8 cellular contexts compared by ENCODE assay signal in the genomic region with DNA sequence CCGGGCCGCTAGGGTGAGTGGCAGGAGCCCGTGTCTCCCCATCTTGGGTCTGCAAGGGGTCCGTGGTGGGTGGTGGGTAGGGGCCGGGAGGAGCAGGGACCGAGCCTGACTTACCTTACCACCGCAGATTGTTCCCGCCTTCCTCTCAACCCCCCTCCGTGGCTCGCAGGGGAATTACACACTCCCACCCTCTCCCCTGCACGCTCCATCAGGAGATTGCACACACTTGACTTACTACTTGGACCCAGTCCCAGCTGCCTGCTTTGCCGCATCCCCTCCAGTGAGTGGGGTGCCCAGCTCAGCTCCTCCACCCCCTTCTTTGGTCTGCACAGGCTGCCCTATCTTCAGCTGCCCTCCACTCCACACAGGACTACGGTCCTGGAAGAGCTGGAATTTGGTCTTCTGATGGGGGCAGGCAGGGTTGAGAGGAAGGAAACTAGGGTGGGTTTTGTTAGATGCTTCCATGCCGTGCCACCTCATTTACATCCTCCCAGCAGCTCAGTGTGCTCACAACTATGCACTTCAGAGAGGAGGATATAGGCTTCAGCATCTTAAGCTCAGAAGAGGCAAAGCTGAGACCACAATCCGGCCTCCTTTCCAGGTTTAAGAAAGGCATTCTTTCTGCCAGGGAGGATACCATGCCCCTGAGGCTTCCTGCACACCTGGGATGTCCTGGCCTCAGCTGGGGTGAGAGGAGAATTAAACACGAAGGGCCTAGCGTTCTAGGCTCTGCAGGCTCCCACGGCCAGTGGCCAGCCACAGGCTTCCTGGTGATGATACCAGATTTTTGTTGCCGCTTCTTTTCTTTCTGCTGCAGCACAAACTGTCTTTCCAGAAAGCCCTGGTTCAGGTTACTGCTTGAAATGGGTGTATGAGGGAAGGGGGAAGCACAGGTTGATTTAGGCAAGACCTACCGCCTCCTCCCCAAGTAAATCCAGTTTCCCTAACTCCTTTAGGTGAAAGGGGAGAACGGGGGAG. TPM values are rescaled to one million over a fixed set of nuclear protein-coding genes. Genes with fewer than 3 reads are reported as not detected.
A peak's percentile ranks its signal among the peaks of the same experiment; 100 is the strongest.
DNase-seq lines count a peak whose midpoint lies in the region; ATAC-seq and TF ChIP-seq lines count a peak whose summit lies in the region.

No MANE protein-coding gene starts in this region.

- H3K36me3 ChIP-seq in BLaER1 treated with 17β-estradiol and CSF1 and Interleukin-3, amounts not matched to agents 10 nM and 100 nM: no peaks in the 10 kb centered on the region
- H3K36me3 ChIP-seq in muscle layer of duodenum (ENCODE audit: control insufficient read depth in 1 of 2, insufficient read depth in 2 of 2, low read length in 2 of 2): no peaks in the 10 kb centered on the region

- H3K9me3 ChIP-seq in BLaER1 treated with 17β-estradiol and CSF1 and Interleukin-3, amounts not matched to agents 10 nM and 100 nM (replicated peaks in 1 of 11): no peaks in the 10 kb centered on the region
- no peaks in the 10 kb centered on the region for H3K9me3 ChIP-seq in muscle layer of duodenum (ENCODE audit: control insufficient read depth in 1 of 2, low read length in 2 of 2)

- H4K20me1 ChIP-seq in BLaER1 treated with 17β-estradiol and CSF1 and Interleukin-3, amounts not matched to agents 10 nM and 100 nM: peaks cover 0 to 55% (median 34%) of the 10 kb centered on the region in 11 experiments; a peak in 17 of 22 replicates

- peaks cover 65% of the 10 kb centered on the region for H3K4me1 Mint-ChIP-seq in brain

- no peaks in the 10 kb centered on the region for H3K9me3 Mint-ChIP-seq in brain

- peak overlapping the region; percentile 77 to 90 (median 82) for H3K4me3 Mint-ChIP-seq in brain

- no peaks in the 10 kb centered on the region for H3K36me3 Mint-ChIP-seq in brain

- H3K4me2 ChIP-seq in BLaER1 treated with 17β-estradiol and CSF1 and Interleukin-3, amounts not matched to agents 10 nM and 100 nM: peak overlapping the region; percentile 95 to 100 (median 98); a peak in 21 of 22 replicates

- H3K27me3 ChIP-seq in BLaER1 treated with 17β-estradiol and CSF1 and Interleukin-3, amounts not matched to agents 10 nM and 100 nM: peaks cover 28 to 37% (median 33%) of the 10 kb centered on the region in 11 experiments
- no peaks in the 10 kb centered on the region for H3K27me3 ChIP-seq in muscle layer of duodenum (ENCODE audit: low read depth, low read length)

- no peak overlapping the region for H3K27ac ChIP-seq in BLaER1 treated with 17β-estradiol and CSF1 and Interleukin-3, amounts not matched to agents 10 nM and 100 nM
- no peak overlapping the region for H3K27ac ChIP-seq in muscle layer of duodenum (ENCODE audit: low read length)

- peaks cover 27% of the 10 kb centered on the region for H3K27me3 Mint-ChIP-seq in brain

- peak in 1 of 2 experiments; percentile 18 for TF ChIP-seq CTCF in brain (conservative IDR thresholded peaks at IDR 0.05)

- peak overlapping the region in 2 of 11 experiments; percentile 81 to 83; a peak in 2 of 22 replicates for H3K9ac ChIP-seq in BLaER1 treated with 17β-estradiol and CSF1 and Interleukin-3, amounts not matched to agents 10 nM and 100 nM

- DNase-seq in NCI-H1105 (lab: John Stamatoyannopoulos, UW) (peak; percentile 64), LoVo (ENCODE audit: low spot score) (no peak)
- no peak for DNase-seq in NK-92 treated with Interleukin-12 subunit alpha and Interleukin-12 subunit beta, amount 100 ng/mL, for 24 hours (lab: John Stamatoyannopoulos, UW)

- H3K4me3 ChIP-seq in BLaER1 treated with 17β-estradiol and CSF1 and Interleukin-3, amounts not matched to agents 10 nM and 100 nM: peak overlapping the region; percentile 17 to 84 (median 75); a peak in 14 of 20 replicates
- peak overlapping the region; percentile 7 to 72 for H3K4me3 ChIP-seq in muscle layer of duodenum (ENCODE audit: low read depth in 1 of 2, low read length in 2 of 2)

- H3K27ac Mint-ChIP-seq in brain: peak overlapping the region; percentile 27 to 94 (median 74)

- peaks cover 38 to 54% (median 44%) of the 10 kb centered on the region in 10 experiments for H3K4me1 ChIP-seq in BLaER1 treated with 17β-estradiol and CSF1 and Interleukin-3, amounts not matched to agents 10 nM and 100 nM
- H3K4me1 ChIP-seq in muscle layer of duodenum (ENCODE audit: control insufficient read depth in 1 of 2, insufficient read depth in 2 of 2, low read length in 2 of 2): peaks cover 0 to 18% of the 10 kb centered on the region in 2 donors

- ATAC-seq in GM18505 (IDR thresholded peaks at IDR 0.05; ENCODE audit: unreplicated experiment) (no peak), HG03135 (IDR thresholded peaks at IDR 0.05; ENCODE audit: unreplicated experiment) (no peak)

- TF ChIP-seq POLR2A in GM18505 (IDR thresholded peaks at IDR 0.05; ENCODE audit: borderline replicate concordance, extremely low read depth, insufficient read depth, insufficient read length): no peak

RNA-seq across cellular contexts. Expression of a gene that starts 2.3 kb away (rescaled TPM):
- 7.4 TPM for polyA plus RNA-seq in brain (ENCODE audit: insufficient read depth, low read depth, low replicate concordance)
